In genomic region chr12:46944771-46945170, GRCh38 we compare ENCODE assay signal across 28 cellular contexts.
"Had no signal": no experiment of that assay in that cellular context is flagged by ENCODE, and none has a peak within 500 bp of the region (broad histone marks: within the 10 kb centered on the region; RNA-seq: fewer than 3 reads in every experiment).

No MANE protein-coding gene starts in this region.

- H2AFZ ChIP-seq: neural progenitor cell, parathyroid adenoma had no signal

- H3K4me3 Mint-ChIP-seq: activated naive CD4-positive, alpha-beta T cell treated with anti-CD3 and anti-CD28 coated beads for 36 hours; activated naive CD8-positive, alpha-beta T cell treated with anti-CD3 and anti-CD28 coated beads, Interleukin-2, amount 10 ng/mL, durations not matched to agents 7 days and 5 days; brain; effector memory CD8-positive, alpha-beta T cell; natural killer cell; neural progenitor cell; stimulated activated memory B cell treated with anti-CD40 and anti-IgM and Interleukin-4, amounts not matched to agents 10 μg/mL and 1 μg/mL and 100 μg/mL, for 72 hours had no signal

- H3K27me3 Mint-ChIP-seq: brain; stimulated activated memory B cell treated with anti-CD40 and anti-IgM and Interleukin-4, amounts not matched to agents 10 μg/mL and 1 μg/mL and 100 μg/mL, for 72 hours had no signal

- DNase-seq: activated CD4-positive, alpha-beta T cell treated with anti-CD3 and anti-CD28 coated beads for 48 hours; activated CD4-positive, alpha-beta T cell treated with anti-CD3 and anti-CD28 coated beads, Interleukin-2, amount 50 U/mL, for 48 hours; activated CD8-positive, alpha-beta memory T cell treated with anti-CD3 and anti-CD28 coated beads for 24 hours; activated effector memory CD4-positive, alpha-beta T cell treated with Interleukin-2 at 50 U/mL for 16 hours; activated naive CD8-positive, alpha-beta T cell treated with anti-CD3 and anti-CD28 coated beads, Interleukin-2, amount 10 ng/mL, durations not matched to agents 7 days and 5 days; effector memory CD8-positive, alpha-beta T cell; heart left ventricle; lower lobe of right lung; mesendoderm; natural killer cell; occipital lobe; psoas muscle; sigmoid colon; stimulated activated CD4-positive, alpha-beta T cell treated with anti-CD3 and anti-CD28 coated beads, Interleukin-1b, Interleukin-23, amount 100 ng/mL, for 48 hours; stimulated activated CD4-positive, alpha-beta T cell treated with anti-CD3 and anti-CD28 coated beads, Interleukin-4, amount 100 ng/mL, for 4 hours; stimulated activated CD8-positive, alpha-beta memory T cell treated with anti-CD3 and anti-CD28 coated beads, Interleukin-4, amount 100 ng/mL, for 48 hours; tibial artery had no signal

- H3K9ac ChIP-seq: neural progenitor cell, parathyroid adenoma had no signal

- H3K9me3 ChIP-seq: ascending aorta, heart left ventricle, lower lobe of right lung, psoas muscle, sigmoid colon, suprapubic skin, tibial artery had no signal

- H3K27ac ChIP-seq: ascending aorta, cardiac muscle cell, coronary artery, heart left ventricle, lower lobe of right lung, neural progenitor cell, parathyroid adenoma, psoas muscle, sigmoid colon, suprapubic skin, tibial artery, VCaP had no signal

- H3K4me3 ChIP-seq: ascending aorta, cardiac muscle cell, coronary artery, heart left ventricle, lower lobe of right lung, neural progenitor cell, psoas muscle, sigmoid colon, smooth muscle cell, suprapubic skin, tibial artery had no signal

- H3K27ac Mint-ChIP-seq: activated naive CD4-positive, alpha-beta T cell treated with anti-CD3 and anti-CD28 coated beads for 36 hours; activated naive CD8-positive, alpha-beta T cell treated with anti-CD3 and anti-CD28 coated beads, Interleukin-2, amount 10 ng/mL, durations not matched to agents 7 days and 5 days; brain; effector memory CD8-positive, alpha-beta T cell; natural killer cell; neural progenitor cell; stimulated activated memory B cell treated with anti-CD40 and anti-IgM and Interleukin-4, amounts not matched to agents 10 μg/mL and 1 μg/mL and 100 μg/mL, for 72 hours had no signal

- H3K79me2 ChIP-seq: parathyroid adenoma had no signal

- H3K4me1 Mint-ChIP-seq: natural killer cell; stimulated activated memory B cell treated with anti-CD40 and anti-IgM and Interleukin-4, amounts not matched to agents 10 μg/mL and 1 μg/mL and 100 μg/mL, for 72 hours had no signal

- H3K27me3 ChIP-seq: ascending aorta, cardiac muscle cell, heart left ventricle, neural progenitor cell, sigmoid colon, suprapubic skin, tibial artery had no signal

- H3K9me3 Mint-ChIP-seq: activated naive CD4-positive, alpha-beta T cell treated with anti-CD3 and anti-CD28 coated beads for 36 hours; brain; effector memory CD8-positive, alpha-beta T cell; natural killer cell; neural progenitor cell; stimulated activated memory B cell treated with anti-CD40 and anti-IgM and Interleukin-4, amounts not matched to agents 10 μg/mL and 1 μg/mL and 100 μg/mL, for 72 hours had no signal

- H3K36me3 Mint-ChIP-seq: activated naive CD8-positive, alpha-beta T cell treated with anti-CD3 and anti-CD28 coated beads, Interleukin-2, amount 10 ng/mL, durations not matched to agents 7 days and 5 days; brain; natural killer cell; neural progenitor cell; stimulated activated memory B cell treated with anti-CD40 and anti-IgM and Interleukin-4, amounts not matched to agents 10 μg/mL and 1 μg/mL and 100 μg/mL, for 72 hours had no signal

- H3K4me2 ChIP-seq: neural progenitor cell, smooth muscle cell had no signal

- ATAC-seq: effector memory CD8-positive, alpha-beta T cell; lower lobe of right lung; natural killer cell; stimulated activated memory B cell treated with anti-CD40 and anti-IgM and Interleukin-4, amounts not matched to agents 10 μg/mL and 1 μg/mL and 100 μg/mL, for 72 hours had no signal

- H3K4me1 ChIP-seq: ascending aorta, heart left ventricle, lower lobe of right lung, neural progenitor cell, parathyroid adenoma, suprapubic skin, tibial artery had no signal

- H3K36me3 ChIP-seq: ascending aorta, cardiac muscle cell, heart left ventricle, lower lobe of right lung, neural progenitor cell, sigmoid colon, suprapubic skin, tibial artery had no signal
